In genomic region chr1:37682334-37682987, GRCh38 we compare ENCODE assay signal across 8 cellular contexts. TPM values are rescaled to one million over a fixed set of nuclear protein-coding genes. Genes with fewer than 3 reads are reported as not detected.
DNase-seq lines count a peak whose midpoint lies in the region; ATAC-seq and TF ChIP-seq lines count a peak whose summit lies in the region.

No MANE protein-coding gene starts in this region.

- H3K9me3 Mint-ChIP-seq in CD14-positive monocyte (peaks cover 0 to 2% (median 0%) of the 10 kb centered on the region in 7 donors), memory B cell (no peaks in the 10 kb centered on the region)
- H3K9me3 Mint-ChIP-seq in activated CD4-positive, alpha-beta memory T cell treated with anti-CD3 and anti-CD28 coated beads, Interleukin-2, amount 10 ng/mL, durations not matched to agents 7 days and 5 days, result no peaks in the 10 kb centered on the region

- peak; percentile 61 for DNase-seq in CD14-positive monocyte (ENCODE audit: low spot score)
- peak; percentile 80 for DNase-seq in NCI-H82 (lab: John Stamatoyannopoulos, UW)
- peak; percentile 78 for DNase-seq in activated CD4-positive, alpha-beta memory T cell treated with anti-CD3 and anti-CD28 coated beads, Interleukin-2, amount 10 ng/mL, durations not matched to agents 7 days and 5 days
- peak; percentile 80 for DNase-seq in ecto neural progenitor cell (ENCODE audit: low spot score)
- DNase-seq in memory B cell (ENCODE audit: low spot score in 2 of 2), result peak; percentile 75 to 84
- DNase-seq in stimulated activated CD8-positive, alpha-beta memory T cell treated with anti-CD3 and anti-CD28 coated beads, Interleukin-2, amount 100 ng/mL, for 48 hours (ENCODE audit: low read depth in 2 of 2), result peak; percentile 60 to 72

- CTCF ChIA-PET in activated CD4-positive, alpha-beta memory T cell treated with anti-CD3 and anti-CD28 coated beads, Interleukin-2, amount 10 ng/mL, durations not matched to agents 7 days and 5 days (lab: Charles Lee), result interaction anchor here (0.7 to 4.5 kb wide), 35 partner anchors 8 to 248 kb away, joined by 3 to 88 read pairs (median 4); partner anchors contain the start of genes CDCA8, GNL2, MEAF6 and SNIP1

- H3K36me3 Mint-ChIP-seq in CD14-positive monocyte, result peaks cover 44 to 45% of the 10 kb centered on the region in 2 donors
- H3K36me3 Mint-ChIP-seq in activated CD4-positive, alpha-beta memory T cell treated with anti-CD3 and anti-CD28 coated beads, Interleukin-2, amount 10 ng/mL, durations not matched to agents 7 days and 5 days (ENCODE audit: low read depth), result peaks cover 26% of the 10 kb centered on the region
- peaks cover 24% of the 10 kb centered on the region for H3K36me3 Mint-ChIP-seq in memory B cell

- H3K4me1 Mint-ChIP-seq in CD14-positive monocyte (peaks cover 12% of the 10 kb centered on the region), memory B cell (no peaks in the 10 kb centered on the region)
- peaks cover 6% of the 10 kb centered on the region for H3K4me1 Mint-ChIP-seq in activated CD4-positive, alpha-beta memory T cell treated with anti-CD3 and anti-CD28 coated beads, Interleukin-2, amount 10 ng/mL, durations not matched to agents 7 days and 5 days

- H3K27me3 Mint-ChIP-seq in CD14-positive monocyte (ENCODE audit: low read depth in 3 of 3) (no peaks in the 10 kb centered on the region), memory B cell (no peaks in the 10 kb centered on the region)
- H3K27me3 Mint-ChIP-seq in activated CD4-positive, alpha-beta memory T cell treated with anti-CD3 and anti-CD28 coated beads, Interleukin-2, amount 10 ng/mL, durations not matched to agents 7 days and 5 days, result no peaks in the 10 kb centered on the region

- ATAC-seq in HG03354 (IDR thresholded peaks at IDR 0.05; ENCODE audit: poor library complexity, severe bottlenecking, unreplicated experiment), result peak; percentile 57
- ATAC-seq in memory B cell (ENCODE audit: low read depth), result peak; percentile 89
- no peak for ATAC-seq in HG02852 (IDR thresholded peaks at IDR 0.05; ENCODE audit: unreplicated experiment)

- H3K4me3 Mint-ChIP-seq in CD14-positive monocyte (no peak overlapping the region), memory B cell (no peak overlapping the region)
- no peak overlapping the region for H3K4me3 Mint-ChIP-seq in activated CD4-positive, alpha-beta memory T cell treated with anti-CD3 and anti-CD28 coated beads, Interleukin-2, amount 10 ng/mL, durations not matched to agents 7 days and 5 days

- H3K27ac Mint-ChIP-seq in CD14-positive monocyte (peak overlapping the region in 6 of 7 donors; percentile 30 to 81 (median 55)), memory B cell (peak overlapping the region; percentile 45)
- no peak overlapping the region for H3K27ac Mint-ChIP-seq in activated CD4-positive, alpha-beta memory T cell treated with anti-CD3 and anti-CD28 coated beads, Interleukin-2, amount 10 ng/mL, durations not matched to agents 7 days and 5 days

- intact Hi-C loops in CD14-positive monocyte (cut with micrococcal nuclease), result loop anchor here (2.0 to 10.0 kb wide), 3 partner anchors 166 to 228 kb away; no protein-coding TSS in a partner anchor

- TF ChIP-seq CTCF in CD14-positive monocyte (IDR thresholded peaks at IDR 0.05), result peak; percentile 91

- POLR2A ChIA-PET in activated CD4-positive, alpha-beta memory T cell treated with anti-CD3 and anti-CD28 coated beads, Interleukin-2, amount 10 ng/mL, durations not matched to agents 7 days and 5 days (lab: Charles Lee), result interaction anchor here (0.7 to 2.2 kb wide), 4 partner anchors 10 to 685 kb away, joined by 3 to 10 read pairs (median 4); partner anchors contain the start of genes CDCA8 and MEAF6

RNA-seq across cellular contexts. Expression of gene CDCA8, which starts 9.9 kb away (rescaled TPM):
- under 1 TPM; 0.09 to 0.60 TPM for polyA plus RNA-seq in CD14-positive monocyte
- total RNA-seq in activated CD4-positive, alpha-beta memory T cell treated with anti-CD3 and anti-CD28 coated beads, Interleukin-2, amount 10 ng/mL, durations not matched to agents 7 days and 5 days, result 10 to 100 TPM; 73.5 to 73.6 TPM

RNA-seq across cellular contexts. Expression of gene RSPO1, which starts 47.8 kb away (rescaled TPM):
- not detected for polyA plus RNA-seq in CD14-positive monocyte
- total RNA-seq in activated CD4-positive, alpha-beta memory T cell treated with anti-CD3 and anti-CD28 coated beads, Interleukin-2, amount 10 ng/mL, durations not matched to agents 7 days and 5 days, result not detected
